Comparison of ENCODE assay signal across 9 cellular contexts in genomic region chr13:67736646-67737420, GRCh38.
A peak's percentile ranks its signal among the peaks of the same experiment; 100 is the strongest.
DNase-seq lines count a peak whose midpoint lies in the region; ATAC-seq and TF ChIP-seq lines count a peak whose summit lies in the region.
"Had no signal": no experiment of that assay in that cellular context is flagged by ENCODE, and none has a peak within 500 bp of the region (broad histone marks: within the 10 kb centered on the region; RNA-seq: fewer than 3 reads in every experiment).

No MANE protein-coding gene starts in this region.

- no peak overlapping the region for H3K27ac ChIP-seq in WERI-Rb-1

- no peak overlapping the region for H3K27ac Mint-ChIP-seq in activated naive CD4-positive, alpha-beta T cell treated with anti-CD3 and anti-CD28 coated beads for 36 hours

- H3K36me3 ChIP-seq in BE2C (no peaks in the 10 kb centered on the region), WERI-Rb-1 (no peaks in the 10 kb centered on the region)

- H3K36me3 Mint-ChIP-seq in activated naive CD4-positive, alpha-beta T cell treated with anti-CD3 and anti-CD28 coated beads for 36 hours (ENCODE audit: low read depth): no peaks in the 10 kb centered on the region

- H3K9me3 Mint-ChIP-seq in activated naive CD4-positive, alpha-beta T cell treated with anti-CD3 and anti-CD28 coated beads for 36 hours: peaks cover 9% of the 10 kb centered on the region

- DNase-seq in BE2C (peak; percentile 53), WERI-Rb-1 (peak; percentile 7), kidney tubule cell (ENCODE audit: low spot score) (peak; percentile 82), NK-92 (lab: John Stamatoyannopoulos, UW; ENCODE audit: unreplicated experiment) (no peak)
- DNase-seq in activated naive CD4-positive, alpha-beta T cell treated with anti-CD3 and anti-CD28 coated beads for 36 hours: no peak
- DNase-seq: NCI-H2171 had no signal

- CTCF ChIA-PET in activated naive CD4-positive, alpha-beta T cell treated with anti-CD3 and anti-CD28 coated beads for 36 hours (lab: Charles Lee): no interaction called here

- peak; percentile 71 for TF ChIP-seq CTCF in BE2C (IDR thresholded peaks at IDR 0.05; ENCODE audit: low read depth, low read length)
- peak; percentile 27; the same call in 1 of the 2 replicates for TF ChIP-seq CTCF in WERI-Rb-1 (IDR thresholded peaks at IDR 0.05; ENCODE audit: low read depth, low read length)

- intact Hi-C loops in activated naive CD4-positive, alpha-beta T cell treated with anti-CD3 and anti-CD28 coated beads for 36 hours (cut with micrococcal nuclease): no loop called here

- H3K27me3 ChIP-seq in BE2C: no peaks in the 10 kb centered on the region
- H3K27me3 ChIP-seq in WERI-Rb-1 (ENCODE audit: insufficient read depth, low read depth, severe bottlenecking): no peaks in the 10 kb centered on the region

- H3K27me3 Mint-ChIP-seq in activated naive CD4-positive, alpha-beta T cell treated with anti-CD3 and anti-CD28 coated beads for 36 hours (ENCODE audit: low read depth): no peaks in the 10 kb centered on the region

- H3K4me1 ChIP-seq in BE2C: no peaks in the 10 kb centered on the region

- H3K4me3 Mint-ChIP-seq in activated naive CD4-positive, alpha-beta T cell treated with anti-CD3 and anti-CD28 coated beads for 36 hours: no peak overlapping the region

- H3K4me3 ChIP-seq in BE2C (ENCODE audit: low read depth, low read length) (no peak overlapping the region), WERI-Rb-1 (ENCODE audit: low read depth, low read length) (no peak overlapping the region)

- no peaks in the 10 kb centered on the region for H3K9me3 ChIP-seq in BE2C
- no peaks in the 10 kb centered on the region for H3K9me3 ChIP-seq in WERI-Rb-1 (ENCODE audit: severe bottlenecking)

- ATAC-seq in HG03060 (IDR thresholded peaks at IDR 0.05; ENCODE audit: low read depth, unreplicated experiment) (peak; percentile 56), HG02885 (IDR thresholded peaks at IDR 0.05; ENCODE audit: poor library complexity, unreplicated experiment) (no peak), HG02642 (IDR thresholded peaks at IDR 0.05; ENCODE audit: poor library complexity, unreplicated experiment) (no peak)

- H3K4me1 Mint-ChIP-seq in activated naive CD4-positive, alpha-beta T cell treated with anti-CD3 and anti-CD28 coated beads for 36 hours (ENCODE audit: low read depth): no peaks in the 10 kb centered on the region

Comparison
In these comparisons a context has a peak if more than half of its experiments do, and no peak if none do; other contexts are left out.
1. DNase-seq: peak in BE2C (single experiment), WERI-Rb-1 (single experiment) and kidney tubule cell (single experiment); none in NK-92 (single experiment) and activated naive CD4-positive, alpha-beta T cell treated with anti-CD3 and anti-CD28 coated beads for 36 hours (single experiment).